ENCODE assay signal across 12 cellular contexts in the genomic region with DNA sequence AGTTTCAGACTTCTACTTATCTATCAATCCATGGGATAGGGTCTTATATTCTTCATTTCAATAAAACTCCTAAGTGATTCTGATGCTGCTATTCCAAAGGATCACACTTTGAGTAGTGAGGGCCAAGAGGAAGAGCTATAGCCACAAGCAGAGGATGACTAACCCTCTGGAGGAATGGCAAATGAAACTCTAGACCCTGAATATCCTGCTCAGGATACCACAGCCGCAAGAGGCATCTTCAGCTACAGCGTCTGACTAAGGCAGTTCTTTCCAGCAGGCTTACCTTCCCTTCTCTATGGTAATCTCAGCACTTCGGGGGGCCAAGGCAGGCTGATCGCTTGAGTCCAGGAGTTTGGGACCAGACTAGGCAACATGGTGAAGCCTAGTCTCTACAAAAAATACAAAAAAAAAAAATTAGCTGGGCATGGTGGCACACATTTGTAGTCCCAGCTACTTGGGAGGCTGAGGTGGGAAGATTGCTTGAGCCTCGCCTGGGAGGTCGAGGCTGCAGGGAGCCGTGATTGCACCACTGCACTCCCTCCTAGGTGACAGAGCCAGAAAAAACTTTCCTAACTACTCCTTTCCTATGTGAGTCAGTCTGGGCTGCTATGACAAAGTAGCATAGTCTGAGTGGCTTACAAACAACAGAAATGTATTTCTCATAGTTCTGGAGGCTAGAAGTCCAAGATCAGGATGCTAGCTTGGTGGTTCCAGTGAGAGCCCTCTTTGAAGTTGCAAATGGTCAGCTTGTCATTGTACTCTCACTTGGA.
DNase-seq lines count a peak whose midpoint lies in the region; ATAC-seq, FAIRE-seq and TF ChIP-seq lines count a peak whose summit lies in the region.
"Had no signal": no experiment of that assay in that cellular context is flagged by ENCODE, and none has a peak within 500 bp of the region (broad histone marks: within the 10 kb centered on the region; RNA-seq: fewer than 3 reads in every experiment).

No MANE protein-coding gene starts in this region.

- H3K9ac ChIP-seq in PC-3 (ENCODE audit: low read length): peak overlapping the region; percentile 70
- no peak overlapping the region for H3K9ac ChIP-seq in kidney (ENCODE audit: low read length in 2 of 2)

- no peaks in the 10 kb centered on the region for H3K9me3 ChIP-seq in PC-3 (ENCODE audit: low read length)
- H3K9me3 ChIP-seq in kidney (ENCODE audit: control insufficient read depth in 1 of 2, low read length in 2 of 2): no peaks in the 10 kb centered on the region
- no peaks in the 10 kb centered on the region for H3K9me3 ChIP-seq in esophagus muscularis mucosa

- no peaks in the 10 kb centered on the region for H4K20me1 ChIP-seq in PC-3 (ENCODE audit: low read length)

- H2AFZ ChIP-seq in PC-3 (ENCODE audit: low read length): no peak overlapping the region

- H3K9me2 ChIP-seq in PC-3 (replicated peaks; ENCODE audit: low read length): no peaks in the 10 kb centered on the region

- H3F3A ChIP-seq in PC-3 (ENCODE audit: low read length, unreplicated experiment): peaks cover 18% of the 10 kb centered on the region

- ATAC-seq in PC-3 (peak; percentile 76), HG02884 (IDR thresholded peaks at IDR 0.05; ENCODE audit: unreplicated experiment) (no peak)
- ATAC-seq: activated naive CD4-positive, alpha-beta T cell treated with anti-CD3 and anti-CD28 coated beads, Interleukin-2, amount 50 U/mL, for 72 hours had no signal

- no peak for TF ChIP-seq POLR2A in esophagus muscularis mucosa (IDR thresholded peaks at IDR 0.05; ENCODE audit: low read depth)

- no peaks in the 10 kb centered on the region for H3K27me3 Mint-ChIP-seq in osteocyte (ENCODE audit: unreplicated experiment)
- H3K27me3 Mint-ChIP-seq: IgD-negative memory B cell had no signal

- H3K4me3 ChIP-seq in PC-3 (ENCODE audit: low read length) (peak overlapping the region; percentile 34; the same call in 1 of the 2 replicates), epithelial cell of esophagus (ENCODE audit: low read length) (no peak overlapping the region), kidney (ENCODE audit: low read length in 2 of 2) (no peak overlapping the region), esophagus muscularis mucosa (no peak overlapping the region)

- POLR2A ChIA-PET in PC-3 (lab: Charles Lee; ENCODE audit: unreplicated experiment): interaction anchor here (0.6 to 0.7 kb wide), 3 partner anchors 18 to 55 kb away, joined by 3 to 7 read pairs (median 4); no protein-coding TSS in a partner anchor

- H3K4me1 ChIP-seq in PC-3 (ENCODE audit: insufficient read depth, low read length) (peaks cover 63% of the 10 kb centered on the region), kidney (ENCODE audit: control insufficient read depth in 1 of 2, insufficient read depth in 1 of 2, low read depth in 1 of 2, low read length in 2 of 2) (peaks cover 2 to 14% of the 10 kb centered on the region in 2 donors), esophagus muscularis mucosa (peaks cover 6 to 21% (median 15%) of the 10 kb centered on the region in 4 donors)

- no peaks in the 10 kb centered on the region for H3K36me3 Mint-ChIP-seq in osteocyte (ENCODE audit: unreplicated experiment)
- H3K36me3 Mint-ChIP-seq: activated naive CD4-positive, alpha-beta T cell treated with anti-CD3 and anti-CD28 coated beads, Interleukin-2, amount 50 U/mL, for 72 hours; IgD-negative memory B cell had no signal

- no peaks in the 10 kb centered on the region; the same call in 1 of the 2 replicates for H3K79me2 ChIP-seq in PC-3 (ENCODE audit: low read length)

- peak overlapping the region; percentile 95 for H3K27ac ChIP-seq in PC-3 (ENCODE audit: low read length)
- H3K27ac ChIP-seq in kidney (ENCODE audit: low read depth in 2 of 2, low read length in 2 of 2): no peak overlapping the region
- no peak overlapping the region for H3K27ac ChIP-seq in esophagus muscularis mucosa (replicated peaks in 1 of 4)

- CTCF ChIA-PET in PC-3 (lab: Charles Lee): no interaction called here

- H3K4me1 Mint-ChIP-seq in osteocyte (ENCODE audit: unreplicated experiment): peaks cover 71% of the 10 kb centered on the region

- H3K36me3 ChIP-seq in PC-3 (ENCODE audit: low read depth, low read length): no peaks in the 10 kb centered on the region
- no peaks in the 10 kb centered on the region for H3K36me3 ChIP-seq in kidney (ENCODE audit: control insufficient read depth in 1 of 2, insufficient read depth in 2 of 2, low read length in 2 of 2)
- H3K36me3 ChIP-seq in esophagus muscularis mucosa: no peaks in the 10 kb centered on the region

- H3K4me3 Mint-ChIP-seq in osteocyte (ENCODE audit: unreplicated experiment): no peak overlapping the region
- H3K4me3 Mint-ChIP-seq: IgD-negative memory B cell had no signal

- no peaks in the 10 kb centered on the region for H3K9me3 Mint-ChIP-seq in osteocyte (ENCODE audit: unreplicated experiment)
- H3K9me3 Mint-ChIP-seq: activated naive CD4-positive, alpha-beta T cell treated with anti-CD3 and anti-CD28 coated beads, Interleukin-2, amount 50 U/mL, for 72 hours; IgD-negative memory B cell had no signal

- no peak for TF ChIP-seq EP300 in esophagus muscularis mucosa (IDR thresholded peaks at IDR 0.05)

- TF ChIP-seq CTCF in PC-3 (conservative IDR thresholded peaks at IDR 0.05; ENCODE audit: low read depth, low read length) (no peak), epithelial cell of esophagus (IDR thresholded peaks at IDR 0.05; ENCODE audit: insufficient read depth, low read depth, low read length, missing control alignments) (peak; percentile 14), osteocyte (IDR thresholded peaks at IDR 0.05) (no peak), kidney (IDR thresholded peaks at IDR 0.05; ENCODE audit: borderline replicate concordance, extremely low read depth, insufficient read depth) (no peak), esophagus muscularis mucosa (IDR thresholded peaks at IDR 0.05) (no peak)

- no peaks in the 10 kb centered on the region for H3K27me3 ChIP-seq in PC-3 (ENCODE audit: low read length)
- no peaks in the 10 kb centered on the region for H3K27me3 ChIP-seq in esophagus muscularis mucosa

- WGBS in esophagus muscularis mucosa: 86% methylated on average over 7 of the region's 7 CpGs

- intact Hi-C loops in PC-3 (cut with micrococcal nuclease): loop anchor here (1.0 to 10.0 kb wide), 10 partner anchors 21 to 757 kb away; no protein-coding TSS in a partner anchor
- intact Hi-C loops in kidney (cut with DNase I): no loop called here
- intact Hi-C loops in esophagus muscularis mucosa (cut with DNase I): no loop called here

- peak overlapping the region; percentile 78 for H3K27ac Mint-ChIP-seq in osteocyte (ENCODE audit: unreplicated experiment)
- H3K27ac Mint-ChIP-seq: activated naive CD4-positive, alpha-beta T cell treated with anti-CD3 and anti-CD28 coated beads, Interleukin-2, amount 50 U/mL, for 72 hours; IgD-negative memory B cell had no signal

- peak overlapping the region; percentile 68 for H3K4me2 ChIP-seq in PC-3 (ENCODE audit: low read length)

- no peak for FAIRE-seq in kidney (lab: Jason Lieb, UNC)

- DNase-seq in EL: peak; percentile 95
- peak; percentile 93 for DNase-seq in PC-3
- peak; percentile 95 for DNase-seq in epithelial cell of esophagus (ENCODE audit: low read depth)
- no peak for DNase-seq in osteocyte (ENCODE audit: extremely low spot score, unreplicated experiment)
- no peak for DNase-seq in stimulated activated CD4-positive, alpha-beta T cell treated with anti-CD3 and anti-CD28 coated beads, Interleukin-4, amount 100 ng/mL, for 1 hour
- no peak for DNase-seq in kidney
- DNase-seq in esophagus muscularis mucosa (ENCODE audit: extremely low spot score): no peak
- DNase-seq: foreskin melanocyte, NCI-H510A had no signal

- no TSS peak for BruUV-seq in PC-3 (replicated peaks; lab: Mats Ljungman, UMichigan)

Comparison
In these comparisons a context has a peak if more than half of its experiments do, and no peak if none do; other contexts are left out.
1. DNase-seq: peak in EL (single experiment), PC-3 (single experiment) and epithelial cell of esophagus (single experiment); none in osteocyte (single experiment), stimulated activated CD4-positive, alpha-beta T cell treated with anti-CD3 and anti-CD28 coated beads, Interleukin-4, amount 100 ng/mL, for 1 hour (single experiment), kidney (single experiment) and esophagus muscularis mucosa (single experiment).